In the genomic region with DNA sequence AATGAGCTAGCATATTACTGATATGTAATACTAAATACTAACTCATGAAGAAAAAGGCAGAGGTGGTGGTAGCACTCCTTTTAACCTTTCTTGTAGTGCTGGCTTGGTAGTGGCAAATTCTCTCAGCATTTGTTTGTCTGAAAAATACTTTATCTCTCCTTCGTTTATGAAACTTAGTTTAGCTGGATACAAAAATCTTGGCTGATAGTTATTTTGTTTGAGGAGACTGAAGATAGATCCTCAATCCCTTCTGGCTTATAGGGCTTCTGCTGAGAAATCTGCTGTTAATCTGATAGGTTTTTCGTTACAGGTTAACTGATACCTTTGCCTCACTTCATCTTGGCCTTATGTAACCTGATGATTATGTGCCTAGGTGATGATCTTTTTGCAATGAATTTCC, we compare ENCODE assay signal across 7 cellular contexts.
"Had no signal": no experiment of that assay in that cellular context is flagged by ENCODE, and none has a peak within 500 bp of the region (broad histone marks: within the 10 kb centered on the region; RNA-seq: fewer than 3 reads in every experiment).

No MANE protein-coding gene starts in this region.

- DNase-seq: GDM1, GF-D8 had no signal

- ATAC-seq: GM12878 had no signal

- FAIRE-seq: GM12878, GM12891, GM12892, GM18507, GM19239 had no signal

- H3K4me3 ChIP-seq: GM12878 had no signal
